Comparison of ENCODE assay signal across 26 cellular contexts in genomic region chr14:100589760-100590469, GRCh38. TPM values are rescaled to one million over a fixed set of nuclear protein-coding genes. Genes with fewer than 3 reads are reported as not detected.
DNase-seq lines count a peak whose midpoint lies in the region; ATAC-seq and TF ChIP-seq lines count a peak whose summit lies in the region.
"Had no signal": no experiment of that assay in that cellular context is flagged by ENCODE, and none has a peak within 500 bp of the region (broad histone marks: within the 10 kb centered on the region; RNA-seq: fewer than 3 reads in every experiment).

No MANE protein-coding gene starts in this region.

- no peak for TF ChIP-seq CTCF in right atrium auricular region (IDR thresholded peaks at IDR 0.05)

- no peaks in the 10 kb centered on the region for H3K27me3 ChIP-seq in right atrium auricular region

- no peaks in the 10 kb centered on the region for H3K9me3 ChIP-seq in right atrium auricular region
- H3K9me3 ChIP-seq: prostate gland, SJSA1, tibial artery had no signal

- intact Hi-C loops in cardiac septum (cut with DNase I) (no loop called here), left ventricle myocardium superior (cut with micrococcal nuclease) (no loop called here)

- no peak overlapping the region for H3K27ac ChIP-seq in right atrium auricular region
- H3K27ac ChIP-seq: epithelial cell of prostate, prostate gland, SJSA1, skin epidermis, tibial artery had no signal

- DNase-seq in NCI-H2107 treated with DMSO at 0.1 percent for 48 hours (lab: John Stamatoyannopoulos, UW; ENCODE audit: unreplicated experiment) (peak; percentile 74), NCI-H2107 (lab: John Stamatoyannopoulos, UW) (no peak), cardiac septum (ENCODE audit: low spot score) (peak; percentile 54), right atrium auricular region (ENCODE audit: low spot score) (no peak), left ventricle myocardium superior (peak; percentile 2), retina (peak; percentile 2), SIG-M5 (lab: John Stamatoyannopoulos, UW) (no peak)
- DNase-seq: 8988T; activated CD4-positive, alpha-beta T cell treated with anti-CD3 and anti-CD28 coated beads, Interleukin-2, amount 50 U/mL, for 48 hours; CD4-positive, alpha-beta T cell; EL; GOT3; islet precursor cell; MV-4-11; NCI-H526 treated with DMSO at 0.1 percent for 48 hours; stimulated activated CD4-positive, alpha-beta T cell treated with anti-CD3 and anti-CD28 coated beads, Interleukin-1b, Interleukin-23, amount 100 ng/mL, for 48 hours had no signal

- no peaks in the 10 kb centered on the region for H3K36me3 ChIP-seq in right atrium auricular region
- H3K36me3 ChIP-seq: prostate gland, SJSA1, tibial artery had no signal

- peaks cover 0 to 17% of the 10 kb centered on the region in 2 donors for H3K4me1 ChIP-seq in right atrium auricular region
- H3K4me1 ChIP-seq: prostate gland had no signal

- no peak overlapping the region for H3K4me3 ChIP-seq in right atrium auricular region
- H3K4me3 ChIP-seq: prostate gland, SJSA1, skin epidermis, tibial artery had no signal

- no peak for ATAC-seq in left ventricle myocardium superior
- ATAC-seq in GM18519 (IDR thresholded peaks at IDR 0.05; ENCODE audit: low FRiP score, unreplicated experiment), result no peak
- ATAC-seq: Panc1 had no signal

RNA-seq across cellular contexts. Expression of gene BEGAIN, which starts 2.7 kb away (rescaled TPM):
- total RNA-seq in cardiac septum (1.2 TPM), right atrium auricular region (1 to 10 TPM in 1 of 2 donors, under 1 TPM in 1; 0.93 to 5.7 TPM), left ventricle myocardium superior (0.79 TPM)
- total RNA-seq: activated B cell treated with CpG ODN at 0.5 μM for 24 hours, glomerular endothelial cell, LHCN-M2, SJSA1 had no signal

Comparison
In these comparisons a context has a peak if more than half of its experiments do, and no peak if none do; other contexts are left out.
1. DNase-seq: peak in NCI-H2107 treated with DMSO at 0.1 percent for 48 hours (single experiment), cardiac septum (single experiment), left ventricle myocardium superior (single experiment) and retina (single experiment); none in NCI-H2107 (single experiment), right atrium auricular region (single experiment) and SIG-M5 (single experiment).